ENCODE assay signal across 3 cellular contexts in genomic region chr4:30815685-30816084, GRCh38.
TF ChIP-seq lines count a peak whose summit lies in the region.

No MANE protein-coding gene starts in this region.

TF ChIP-seq in GM23338, 12 proteins besides CTCF, POLR2A, EP300 and RAD21 (continued from another document):
- TF ChIP-seq ZNF462 (CRISPR knock-in tag; IDR thresholded peaks at IDR 0.05), result no peak
- no peak for TF ChIP-seq STAT1 (IDR thresholded peaks at IDR 0.05; ENCODE audit: unreplicated experiment)
- TF ChIP-seq CREB1 (CRISPR knock-in tag; IDR thresholded peaks at IDR 0.05; ENCODE audit: low read depth), result no peak
- no peak for TF ChIP-seq NANOG (IDR thresholded peaks at IDR 0.05; ENCODE audit: borderline replicate concordance)
- TF ChIP-seq POLR2AphosphoS5 (IDR thresholded peaks at IDR 0.05; ENCODE audit: low read depth), result no peak

TF ChIP-seq in H1, 55 proteins besides CTCF, POLR2A, EP300 and RAD21:
- TF ChIP-seq KDM4A (IDR thresholded peaks at IDR 0.05; ENCODE audit: low read depth, low read length, severe bottlenecking) (no peak), NANOG (IDR thresholded peaks at IDR 0.05; ENCODE audit: insufficient read depth, low read depth, low read length, poor library complexity, severe bottlenecking) (no peak), BCL11A (IDR thresholded peaks at IDR 0.05; ENCODE audit: low read depth in 2 of 2, low read length in 2 of 2) (no peak), RFX5 (IDR thresholded peaks at IDR 0.05; ENCODE audit: borderline replicate concordance, low read depth, low read length) (0 out of 2 replicates have a peak, but pooled peaks have one; percentile 21), TEAD4 (IDR thresholded peaks at IDR 0.05; ENCODE audit: low read depth, low read length) (0 out of 2 replicates have a peak, but pooled peaks have one; percentile 61)

TF ChIP-seq in HepG2, 621 proteins besides CTCF, POLR2A, EP300 and RAD21 (continued from another document):
- TF ChIP-seq ZNF841 (CRISPR knock-in tag; IDR thresholded peaks at IDR 0.05; ENCODE audit: borderline replicate concordance) (no peak), ZNF720 (CRISPR knock-in tag; IDR thresholded peaks at IDR 0.05) (no peak), ZNF772 (CRISPR knock-in tag; IDR thresholded peaks at IDR 0.05) (no peak), NKX3-1 (CRISPR knock-in tag; IDR thresholded peaks at IDR 0.05) (no peak), NFYB (CRISPR knock-in tag; IDR thresholded peaks at IDR 0.05) (no peak), ZNF44 (CRISPR knock-in tag; IDR thresholded peaks at IDR 0.05) (no peak), ARID2 (CRISPR knock-in tag; IDR thresholded peaks at IDR 0.05; ENCODE audit: borderline replicate concordance) (no peak), GTF2F1 (IDR thresholded peaks at IDR 0.05; ENCODE audit: low read length) (no peak), ZKSCAN1 (IDR thresholded peaks at IDR 0.05; ENCODE audit: low read length) (no peak), MAFF (IDR thresholded peaks at IDR 0.05; ENCODE audit: low read depth, low read length) (no peak), HNRNPL (IDR thresholded peaks at IDR 0.05; ENCODE audit: low read depth, low read length) (no peak), HDAC6 (IDR thresholded peaks at IDR 0.05; ENCODE audit: low read depth, low read length) (no peak), YY1 (IDR thresholded peaks at IDR 0.05; ENCODE audit: insufficient read depth, insufficient replicate concordance, low read depth, low read length) (no peak)
